Comparison of ENCODE assay signal across 9 cellular contexts in the genomic region with DNA sequence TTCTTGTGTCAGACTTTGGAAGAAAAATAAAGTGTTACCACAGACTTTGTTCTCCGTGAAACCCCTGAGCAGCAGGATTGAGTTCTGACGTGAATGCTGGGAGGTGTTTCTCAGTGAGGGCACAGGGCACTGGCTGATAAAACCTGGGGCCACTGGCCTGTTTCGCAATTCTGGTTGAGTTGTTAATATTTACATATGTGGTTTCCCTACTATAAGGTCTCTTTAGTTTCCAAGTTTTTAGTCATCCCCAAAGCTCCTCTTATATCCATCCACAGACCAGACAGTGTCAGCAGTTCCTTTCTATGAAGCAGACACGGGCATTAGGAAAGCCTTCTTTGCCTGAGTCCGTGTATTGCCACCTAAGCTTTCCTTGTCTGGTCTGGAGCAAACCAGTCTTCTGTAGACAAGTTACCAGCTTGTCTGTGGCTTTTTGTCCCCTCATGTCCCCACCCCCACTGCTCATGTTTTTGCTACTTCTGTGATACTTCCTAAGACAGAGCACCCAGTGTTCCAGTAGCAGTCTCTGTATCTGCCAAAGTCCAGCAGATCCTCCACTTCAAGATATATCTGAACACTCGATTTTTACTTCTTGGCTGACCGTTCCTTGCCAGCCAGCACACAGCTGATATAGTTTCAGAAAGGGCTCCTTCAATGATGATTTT. TPM values are rescaled to one million over a fixed set of nuclear protein-coding genes. Genes with fewer than 3 reads are reported as not detected.
DNase-seq lines count a peak whose midpoint lies in the region; ATAC-seq and TF ChIP-seq lines count a peak whose summit lies in the region.
"Had no signal": no experiment of that assay in that cellular context is flagged by ENCODE, and none has a peak within 500 bp of the region (broad histone marks: within the 10 kb centered on the region; RNA-seq: fewer than 3 reads in every experiment).

No MANE protein-coding gene starts in this region.

- no peaks in the 10 kb centered on the region for H3K79me2 ChIP-seq in OCI-LY7 (ENCODE audit: insufficient read depth, low read depth, low read length)

- DNase-seq in left cardiac atrium (peak; percentile 31), right atrium auricular region (ENCODE audit: low spot score) (no peak), UCSD-AML1 (lab: John Stamatoyannopoulos, UW; ENCODE audit: unreplicated experiment) (peak; percentile 6), iris pigment epithelial cell (ENCODE audit: low read depth) (peak; percentile 99), SKM-1 treated with dmso at 0.1 percent for 144 hours (lab: John Stamatoyannopoulos, UW; ENCODE audit: unreplicated experiment) (no peak), OCI-LY7 (ENCODE audit: low spot score) (no peak)
- DNase-seq in activated CD4-positive, CD25-positive, alpha-beta regulatory T cell treated with anti-CD3 and anti-CD28 coated beads, Interleukin-2, amount 50 U/mL, for 72 hours = no peak
- DNase-seq: heart left ventricle had no signal

- H3K9me3 ChIP-seq in right atrium auricular region (no peaks in the 10 kb centered on the region), OCI-LY7 (ENCODE audit: low read length) (no peaks in the 10 kb centered on the region)
- H3K9me3 ChIP-seq: heart left ventricle had no signal

- no TSS peak for BruUV-seq in OCI-LY7 (replicated peaks; lab: Mats Ljungman, UMichigan)

- POLR2A ChIA-PET in OCI-LY7 (lab: Charles Lee) = no interaction called here

- H3K27ac ChIP-seq in right atrium auricular region (no peak overlapping the region), OCI-LY7 (ENCODE audit: low read depth, low read length, poor library complexity, severe bottlenecking) (no peak overlapping the region)

- H3K4me3 ChIP-seq in right atrium auricular region (no peak overlapping the region), OCI-LY7 (ENCODE audit: low read depth, low read length, poor library complexity, severe bottlenecking) (no peak overlapping the region)
- H3K4me3 ChIP-seq: heart left ventricle had no signal

- no peaks in the 10 kb centered on the region for H3K9me2 ChIP-seq in OCI-LY7 (ENCODE audit: insufficient read depth, low read length)

- CTCF ChIA-PET in OCI-LY7 (lab: Charles Lee; ENCODE audit: unreplicated experiment) = no interaction called here

- H3K36me3 ChIP-seq in right atrium auricular region (peaks cover 24% of the 10 kb centered on the region), OCI-LY7 (ENCODE audit: insufficient read depth, low read length) (no peaks in the 10 kb centered on the region)

- H3K4me1 ChIP-seq in right atrium auricular region (peaks cover 0 to 8% of the 10 kb centered on the region in 2 donors), OCI-LY7 (ENCODE audit: insufficient read depth, low read length, poor library complexity, severe bottlenecking) (no peaks in the 10 kb centered on the region)

- intact Hi-C loops in left cardiac atrium (cut with DNase I) = loop anchor here in 1 of 2 donors (5.0 kb wide), 1 partner anchor 44 kb away; the partner anchor contains the start of gene ACO1
- intact Hi-C loops in OCI-LY7 (cut with micrococcal nuclease; ENCODE audit: unreplicated experiment) = no loop called here

- no peak overlapping the region for H3K4me2 ChIP-seq in OCI-LY7 (ENCODE audit: low read length)

- H4K20me1 ChIP-seq in OCI-LY7 (ENCODE audit: insufficient read depth, low read length) = no peaks in the 10 kb centered on the region

- H3K27me3 ChIP-seq in right atrium auricular region = no peaks in the 10 kb centered on the region
- H3K27me3 ChIP-seq: heart left ventricle had no signal

- ATAC-seq in left cardiac atrium (peak; percentile 82 to 84), HG03342 (IDR thresholded peaks at IDR 0.05; ENCODE audit: unreplicated experiment) (no peak)

- H2AFZ ChIP-seq in OCI-LY7 (ENCODE audit: low read length) = no peak overlapping the region

- TF ChIP-seq CTCF in right atrium auricular region (IDR thresholded peaks at IDR 0.05) (no peak), OCI-LY7 (conservative IDR thresholded peaks at IDR 0.05; ENCODE audit: low read length) (no peak)

RNA-seq across cellular contexts. Expression of gene ACO1, which starts 42.0 kb away (rescaled TPM):
- 10 to 100 TPM; 59.6 to 62.0 TPM for total RNA-seq in left cardiac atrium
- total RNA-seq in right atrium auricular region = 10 to 100 TPM; 37.2 to 43.8 TPM
- 8.8 and 9.2 TPM in 2 replicates for total RNA-seq in OCI-LY7 (2014; rRNA removed; shearing (Covaris generic))
- 8.8 and 9.0 TPM in 2 replicates for total RNA-seq in OCI-LY7 (2022)

Comparison
In these comparisons a context has a peak if more than half of its experiments do, and no peak if none do; other contexts are left out.
1. DNase-seq: peak in left cardiac atrium (single experiment), UCSD-AML1 (single experiment) and iris pigment epithelial cell (single experiment); none in right atrium auricular region (single experiment), SKM-1 treated with dmso at 0.1 percent for 144 hours (single experiment), OCI-LY7 (single experiment) and activated CD4-positive, CD25-positive, alpha-beta regulatory T cell treated with anti-CD3 and anti-CD28 coated beads, Interleukin-2, amount 50 U/mL, for 72 hours (single experiment).